Comparison of ENCODE assay signal across 8 cellular contexts in genomic region chr12:75722714-75723200, GRCh38.
DNase-seq lines count a peak whose midpoint lies in the region; ATAC-seq and TF ChIP-seq lines count a peak whose summit lies in the region.

No MANE protein-coding gene starts in this region.

- H3K27ac Mint-ChIP-seq in Caco-2 (ENCODE audit: unreplicated experiment), result peak overlapping the region; percentile 68

- no peaks in the 10 kb centered on the region for H3K36me3 ChIP-seq in Caco-2 (ENCODE audit: control insufficient read depth, insufficient read depth, low read length)
- H3K36me3 ChIP-seq in SK-N-MC (ENCODE audit: insufficient read depth, low read length), result no peaks in the 10 kb centered on the region

- H3K4me3 ChIP-seq in Caco-2 (ENCODE audit: low read depth, low read length), result no peak overlapping the region
- H3K4me3 ChIP-seq in SK-N-MC, result 0 out of 2 replicates have a peak overlapping the region, but pooled peaks have one; percentile 6

- H3K9ac ChIP-seq in SK-N-MC (ENCODE audit: insufficient read length), result no peak overlapping the region

- peak; percentile 65 for ATAC-seq in GM19397 (IDR thresholded peaks at IDR 0.05; ENCODE audit: unreplicated experiment)
- ATAC-seq in HG03565 (IDR thresholded peaks at IDR 0.05; ENCODE audit: unreplicated experiment), result peak; percentile 96
- ATAC-seq in left colon, result peak; percentile 66

- no peaks in the 10 kb centered on the region for H3K27me3 ChIP-seq in Caco-2 (replicated peaks; ENCODE audit: control insufficient read depth, insufficient read depth, low read length)

- DNase-seq in Caco-2 (no peak), SK-N-MC (ENCODE audit: low read depth, low spot score) (peak; percentile 62), brain pericyte (ENCODE audit: low read depth, low spot score) (peak; percentile 43), left colon (peak in 1 of 2 donors; percentile 53), T1000 (lab: John Stamatoyannopoulos, UW) (no peak)
- DNase-seq in stimulated activated CD8-positive, alpha-beta memory T cell treated with anti-CD3 and anti-CD28 coated beads, Interleukin-15, amount 100 ng/mL, for 1 hour (ENCODE audit: low read depth), result peak; percentile 7

- no peak overlapping the region for H3K4me3 Mint-ChIP-seq in Caco-2 (ENCODE audit: unreplicated experiment)

- BruUV-seq in Caco-2 (replicated peaks; lab: Mats Ljungman, UMichigan), result no TSS peak

- H3K9me3 ChIP-seq in Caco-2 (0 out of 2 replicates have a peak, but pooled peaks cover 2% of the 10 kb centered on the region), SK-N-MC (ENCODE audit: low read depth, low read length) (no peaks in the 10 kb centered on the region)

- peak overlapping the region; percentile 64 for H3K27ac ChIP-seq in SK-N-MC

- H3K27me3 Mint-ChIP-seq in Caco-2 (ENCODE audit: insufficient read depth, unreplicated experiment), result no peaks in the 10 kb centered on the region

- CTCF ChIA-PET in Caco-2 (lab: Charles Lee), result no interaction called here

- peaks cover 50% of the 10 kb centered on the region for H3K4me1 Mint-ChIP-seq in Caco-2 (ENCODE audit: low read depth, unreplicated experiment)

- peaks cover 62% of the 10 kb centered on the region for H3K4me1 ChIP-seq in Caco-2

- POLR2A ChIA-PET in Caco-2 (lab: Charles Lee), result no interaction called here

- intact Hi-C loops in Caco-2 (cut with micrococcal nuclease; ENCODE audit: unreplicated experiment), result loop anchor here (2.0 kb wide), 1 partner anchor 56 kb away; no protein-coding TSS in a partner anchor
- intact Hi-C loops in left colon (cut with DNase I, micrococcal nuclease), result no loop called here

- no peaks in the 10 kb centered on the region for H3K9me3 Mint-ChIP-seq in Caco-2 (ENCODE audit: unreplicated experiment)

- H3K36me3 Mint-ChIP-seq in Caco-2 (ENCODE audit: insufficient read depth, unreplicated experiment), result no peaks in the 10 kb centered on the region

- TF ChIP-seq CTCF in Caco-2 (IDR thresholded peaks at IDR 0.05; ENCODE audit: insufficient read depth in 1 of 2, low read depth in 1 of 2, low read length in 1 of 2, severe bottlenecking in 1 of 2, unreplicated experiment in 1 of 2), result no peak

Comparison
In these comparisons a context has a peak if more than half of its experiments do, and no peak if none do; other contexts are left out.
1. DNase-seq: peak in SK-N-MC (single experiment), brain pericyte (single experiment) and stimulated activated CD8-positive, alpha-beta memory T cell treated with anti-CD3 and anti-CD28 coated beads, Interleukin-15, amount 100 ng/mL, for 1 hour (single experiment); none in Caco-2 (0 of 2) and T1000 (single experiment).
2. Peak in every context shown above with its lines, with median percentiles within 50 percentile points of each other: ATAC-seq.